ENCODE assay signal across 8 cellular contexts in genomic region chr5:172640822-172641358, GRCh38. TPM values are rescaled to one million over a fixed set of nuclear protein-coding genes. Genes with fewer than 3 reads are reported as not detected.
DNase-seq lines count a peak whose midpoint lies in the region; ATAC-seq, FAIRE-seq and TF ChIP-seq lines count a peak whose summit lies in the region.

Gene NEURL1B, plus strand, starts transcription at chr5:172641263. Its CDS starts 144 bp downstream, at chr5:172641407.

- H3K9ac ChIP-seq in endothelial cell of umbilical vein (replicated peaks; ENCODE audit: extremely low read depth, insufficient read depth, low read length): peak within 1 kb of the TSS; percentile 47

- no peak for TF ChIP-seq CTCF in activated CD8-positive, alpha-beta T cell treated with anti-CD3 and anti-CD28 coated beads for 36 hours (IDR thresholded peaks at IDR 0.05)
- no peak for TF ChIP-seq CTCF in endothelial cell of umbilical vein (IDR thresholded peaks at IDR 0.05; ENCODE audit: extremely low read depth in 1 of 2, insufficient read depth in 1 of 2, low read depth in 1 of 2, low read length in 2 of 2)

- no peaks in the 10 kb centered on the region for H3K4me1 Mint-ChIP-seq in activated CD8-positive, alpha-beta T cell treated with anti-CD3 and anti-CD28 coated beads for 36 hours (ENCODE audit: low read depth)
- peaks cover 4% of the 10 kb centered on the region for H3K4me1 Mint-ChIP-seq in memory B cell

- H3K79me2 ChIP-seq in endothelial cell of umbilical vein (ENCODE audit: control insufficient read depth, insufficient read depth, low read length): no peaks in the 10 kb centered on the region

- peak within 1 kb of the TSS; percentile 70 for H3K4me2 ChIP-seq in endothelial cell of umbilical vein (ENCODE audit: insufficient read depth, low read length)

- H3K36me3 ChIP-seq in endothelial cell of umbilical vein (ENCODE audit: control insufficient read depth in 2 of 2, extremely low read depth in 1 of 2, insufficient read depth in 2 of 2, low read length in 2 of 2): no peaks in the 10 kb centered on the region

- H3K4me1 ChIP-seq in endothelial cell of umbilical vein (ENCODE audit: control insufficient read depth, extremely low read depth, insufficient read depth, low read length): peaks cover 7% of the 10 kb centered on the region

- BruUV-seq in endothelial cell of umbilical vein (replicated peaks; lab: Mats Ljungman, UMichigan): no TSS peak

- FAIRE-seq in endothelial cell of umbilical vein (lab: Jason Lieb, UNC): no peak

- peak within 1 kb of the TSS; percentile 94 for H2AFZ ChIP-seq in endothelial cell of umbilical vein (ENCODE audit: low read depth, low read length)

- H3K9me1 ChIP-seq in endothelial cell of umbilical vein (replicated peaks; ENCODE audit: control insufficient read depth, extremely low read depth, insufficient read depth, low read length): no peaks in the 10 kb centered on the region

- H3K27me3 ChIP-seq in endothelial cell of umbilical vein (ENCODE audit: control insufficient read depth in 2 of 2, insufficient read depth in 2 of 2, low read length in 2 of 2): peaks cover 20 to 32% of the 10 kb centered on the region in 2 experiments

- ATAC-seq in HG02678 (IDR thresholded peaks at IDR 0.05; ENCODE audit: unreplicated experiment): peak; percentile 71
- ATAC-seq in activated CD8-positive, alpha-beta T cell treated with anti-CD3 and anti-CD28 coated beads for 36 hours: peak; percentile 88
- no peak for ATAC-seq in memory B cell (ENCODE audit: low read depth)

- intact Hi-C loops in activated CD8-positive, alpha-beta T cell treated with anti-CD3 and anti-CD28 coated beads for 36 hours (cut with micrococcal nuclease): no loop called here
- intact Hi-C loops in endothelial cell of umbilical vein (cut with micrococcal nuclease): loop anchor here (1.0 to 5.0 kb wide), 2 partner anchors 56 to 179 kb away; no protein-coding TSS in a partner anchor

- H3K9me3 ChIP-seq in endothelial cell of umbilical vein (replicated peaks; ENCODE audit: control insufficient read depth, insufficient read depth, low read length): no peaks in the 10 kb centered on the region

- no peaks in the 10 kb centered on the region for H3K36me3 Mint-ChIP-seq in activated CD8-positive, alpha-beta T cell treated with anti-CD3 and anti-CD28 coated beads for 36 hours (ENCODE audit: low read depth)
- no peaks in the 10 kb centered on the region for H3K36me3 Mint-ChIP-seq in memory B cell

- DNase-seq in DMS79 (lab: John Stamatoyannopoulos, UW): peak; percentile 37
- DNase-seq in NCI-H226: peak; percentile 63
- peak; percentile 54 for DNase-seq in activated CD8-positive, alpha-beta T cell treated with anti-CD3 and anti-CD28 coated beads for 36 hours
- DNase-seq in endothelial cell of umbilical vein (ENCODE audit: low read depth, low spot score): peak; percentile 33
- no peak for DNase-seq in memory B cell (ENCODE audit: low spot score in 2 of 2)
- peak; percentile 63 for DNase-seq in stimulated activated CD8-positive, alpha-beta memory T cell treated with anti-CD3 and anti-CD28 coated beads, Interleukin-4, amount 100 ng/mL, for 48 hours
- DNase-seq in cerebellar nuclear complex (lab: John Stamatoyannopoulos, UW): no peak

- dilution Hi-C loops in endothelial cell of umbilical vein (cut with MboI; ENCODE audit: extremely low pct_ligation_motif_present, low sequenced_read_pairs): no loop called here

- H3K27ac ChIP-seq in endothelial cell of umbilical vein (ENCODE audit: insufficient read depth, low read depth, low read length): no peak within 1 kb of the TSS

- H3K27ac Mint-ChIP-seq in activated CD8-positive, alpha-beta T cell treated with anti-CD3 and anti-CD28 coated beads for 36 hours: no peak within 1 kb of the TSS
- H3K27ac Mint-ChIP-seq in memory B cell: no peak within 1 kb of the TSS

- POLR2A ChIA-PET in activated CD8-positive, alpha-beta T cell treated with anti-CD3 and anti-CD28 coated beads for 36 hours (lab: Charles Lee): no interaction called here
- POLR2A ChIA-PET in endothelial cell of umbilical vein (lab: Charles Lee): no interaction called here

- H3K4me3 ChIP-seq in endothelial cell of umbilical vein (replicated peaks in 1 of 3; ENCODE audit: insufficient read depth in 1 of 3, low read depth in 1 of 3, low read length in 3 of 3): peak within 1 kb of the TSS; percentile 38 to 54 (median 47)

- no peaks in the 10 kb centered on the region for H3K9me3 Mint-ChIP-seq in activated CD8-positive, alpha-beta T cell treated with anti-CD3 and anti-CD28 coated beads for 36 hours
- no peaks in the 10 kb centered on the region for H3K9me3 Mint-ChIP-seq in memory B cell

- CTCF ChIA-PET in activated CD8-positive, alpha-beta T cell treated with anti-CD3 and anti-CD28 coated beads for 36 hours (lab: Charles Lee): no interaction called here
- CTCF ChIA-PET in endothelial cell of umbilical vein (lab: Charles Lee): no interaction called here

- TF ChIP-seq POLR2A in endothelial cell of umbilical vein (IDR thresholded peaks at IDR 0.05; ENCODE audit: low read depth, low read length): no peak

- H4K20me1 ChIP-seq in endothelial cell of umbilical vein (replicated peaks; ENCODE audit: control insufficient read depth, extremely low read depth, insufficient read depth, low read length): no peaks in the 10 kb centered on the region

- H3K27me3 Mint-ChIP-seq in activated CD8-positive, alpha-beta T cell treated with anti-CD3 and anti-CD28 coated beads for 36 hours: peaks cover 35% of the 10 kb centered on the region
- H3K27me3 Mint-ChIP-seq in memory B cell: peaks cover 36% of the 10 kb centered on the region

- H3K4me3 Mint-ChIP-seq in activated CD8-positive, alpha-beta T cell treated with anti-CD3 and anti-CD28 coated beads for 36 hours: no peak within 1 kb of the TSS
- H3K4me3 Mint-ChIP-seq in memory B cell: peak within 1 kb of the TSS; percentile 21

TF ChIP-seq in endothelial cell of umbilical vein, 7 proteins besides CTCF, POLR2A, EP300 and RAD21:
- no peak for TF ChIP-seq JUN (IDR thresholded peaks at IDR 0.05; ENCODE audit: borderline replicate concordance, insufficient read depth, insufficient read length, low read depth)
- no peak for TF ChIP-seq MYC (IDR thresholded peaks at IDR 0.05; ENCODE audit: low read depth, low read length)
- TF ChIP-seq POLR2AphosphoS5 (IDR thresholded peaks at IDR 0.05; ENCODE audit: insufficient read depth, low read depth, low read length): no peak
- TF ChIP-seq FOS (IDR thresholded peaks at IDR 0.05; ENCODE audit: borderline replicate concordance, insufficient read depth, low read length): no peak
- TF ChIP-seq GATA2 (IDR thresholded peaks at IDR 0.05; ENCODE audit: insufficient read depth, insufficient read length, low read depth, low read length): no peak
- TF ChIP-seq EZH2 (IDR thresholded peaks at IDR 0.05; ENCODE audit: borderline replicate concordance, low read depth, low read length, severe bottlenecking): no peak
- no peak for TF ChIP-seq MAX (IDR thresholded peaks at IDR 0.05; ENCODE audit: insufficient read depth, insufficient read length)

RNA-seq across cellular contexts. Expression of gene NEURL1B, which starts in this region (rescaled TPM):
- total RNA-seq in activated CD8-positive, alpha-beta T cell treated with anti-CD3 and anti-CD28 coated beads for 36 hours: under 1 TPM; 0.18 to 0.22 TPM
- 0.90 and 1.6 TPM in 2 replicates for total RNA-seq in endothelial cell of umbilical vein
- polyA plus RNA-seq in endothelial cell of umbilical vein: 0.40 and 0.44 TPM in 2 replicates
- 0.35 and 0.63 TPM in 2 replicates for polyA plus RNA-seq in endothelial cell of umbilical vein (2011; cell fraction: cytosol; rRNA removed)
- polyA plus RNA-seq in endothelial cell of umbilical vein (2011; cell fraction: nucleus; rRNA removed): 1.1 and 1.6 TPM in 2 replicates
- polyA plus RNA-seq in endothelial cell of umbilical vein (2012): 0.24 and 0.25 TPM in 2 replicates
- polyA minus RNA-seq in endothelial cell of umbilical vein: 0.45 and 0.90 TPM in 2 replicates
- 1.2 TPM for polyA minus RNA-seq in endothelial cell of umbilical vein (2011; cell fraction: cytosol; rRNA and poly(A)+ RNA removed)
- 0.43 and 0.77 TPM in 2 replicates for polyA minus RNA-seq in endothelial cell of umbilical vein (2011; cell fraction: nucleus; rRNA and poly(A)+ RNA removed)

Comparison
In these comparisons a context has a peak if more than half of its experiments do, and no peak if none do; other contexts are left out.
1. Peak in DNase-seq and ATAC-seq in activated CD8-positive, alpha-beta T cell treated with anti-CD3 and anti-CD28 coated beads for 36 hours; RNA of the gene not detected or under 1 TPM.
2. DNase-seq: peak in DMS79 (single experiment), NCI-H226 (single experiment), endothelial cell of umbilical vein (single experiment) and stimulated activated CD8-positive, alpha-beta memory T cell treated with anti-CD3 and anti-CD28 coated beads, Interleukin-4, amount 100 ng/mL, for 48 hours (single experiment); none in memory B cell (0 of 2) and cerebellar nuclear complex (0 of 2).